ENCODE assay signal across 1 cellular context in genomic region chr2:151260492-151261239, GRCh38.
TF ChIP-seq lines count a peak whose summit lies in the region.

No MANE protein-coding gene starts in this region.

TF ChIP-seq in H1, 55 proteins besides CTCF, POLR2A, EP300 and RAD21:
- no peak for TF ChIP-seq CREB1 (IDR thresholded peaks at IDR 0.05)
- no peak for TF ChIP-seq EGR1 (IDR thresholded peaks at IDR 0.05; ENCODE audit: borderline replicate concordance, low read depth, low read length)
- no peak for TF ChIP-seq HDAC6 (IDR thresholded peaks at IDR 0.05; ENCODE audit: low read depth, low read length)
- TF ChIP-seq, protein P1, sequence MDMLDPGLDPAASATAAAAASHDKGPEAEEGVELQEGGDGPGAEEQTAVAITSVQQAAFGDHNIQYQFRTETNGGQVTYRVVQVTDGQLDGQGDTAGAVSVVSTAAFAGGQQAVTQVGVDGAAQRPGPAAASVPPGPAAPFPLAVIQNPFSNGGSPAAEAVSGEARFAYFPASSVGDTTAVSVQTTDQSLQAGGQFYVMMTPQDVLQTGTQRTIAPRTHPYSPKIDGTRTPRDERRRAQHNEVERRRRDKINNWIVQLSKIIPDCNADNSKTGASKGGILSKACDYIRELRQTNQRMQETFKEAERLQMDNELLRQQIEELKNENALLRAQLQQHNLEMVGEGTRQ (IDR thresholded peaks at IDR 0.05; ENCODE audit: low read length): no peak
- no peak for TF ChIP-seq PHF8 (conservative IDR thresholded peaks at IDR 0.05; ENCODE audit: low read depth, low read length)
- no peak for TF ChIP-seq ZNF274 (IDR thresholded peaks at IDR 0.05; ENCODE audit: borderline replicate concordance, extremely low read depth, low read length)
- no peak for TF ChIP-seq HDAC2 (IDR thresholded peaks at IDR 0.05; ENCODE audit: borderline replicate concordance in 1 of 2, low read depth in 2 of 2, low read length in 2 of 2)
- no peak for TF ChIP-seq SP1 (IDR thresholded peaks at IDR 0.05; ENCODE audit: low read depth, low read length)
- no peak for TF ChIP-seq FOSL1 (IDR thresholded peaks at IDR 0.05; ENCODE audit: insufficient read depth, low read depth, low read length)
- no peak for TF ChIP-seq SAP30 (IDR thresholded peaks at IDR 0.05; ENCODE audit: insufficient read depth, insufficient replicate concordance, low read length)
- TF ChIP-seq SIRT6 (IDR thresholded peaks at IDR 0.05; ENCODE audit: low read length): no peak
- no peak for TF ChIP-seq POU5F1 (IDR thresholded peaks at IDR 0.05; ENCODE audit: low read depth, low read length)
- TF ChIP-seq GTF2F1 (IDR thresholded peaks at IDR 0.05; ENCODE audit: borderline replicate concordance, low read depth, low read length): no peak
- TF ChIP-seq RFX5 (IDR thresholded peaks at IDR 0.05; ENCODE audit: borderline replicate concordance, low read depth, low read length): no peak
- TF ChIP-seq YY1 (IDR thresholded peaks at IDR 0.05; ENCODE audit: low read depth, low read length): no peak
- no peak for TF ChIP-seq SUZ12 (IDR thresholded peaks at IDR 0.05; ENCODE audit: low read length)
- no peak for TF ChIP-seq NANOG (IDR thresholded peaks at IDR 0.05; ENCODE audit: insufficient read depth, low read depth, low read length, poor library complexity, severe bottlenecking)
- no peak for TF ChIP-seq JUN (IDR thresholded peaks at IDR 0.05; ENCODE audit: low read depth, low read length)
- TF ChIP-seq CTBP2 (IDR thresholded peaks at IDR 0.05; ENCODE audit: borderline replicate concordance, insufficient read depth, insufficient read length, low read length): no peak
- TF ChIP-seq SIX5 (IDR thresholded peaks at IDR 0.05; ENCODE audit: low read depth, low read length): no peak
